ENCODE assay signal across 1 cellular context in genomic region chr19:18385675-18386542, GRCh38.
A peak's percentile ranks its signal among the peaks of the same experiment; 100 is the strongest.
TF ChIP-seq lines count a peak whose summit lies in the region.

GDF15 (plus strand) TSS chr19:18386158; CDS start chr19:18386190, 32 bp downstream.

TF ChIP-seq in K562, 482 proteins besides CTCF, POLR2A, EP300 and RAD21 (continued from another document and continues in another):
- peak; percentile 68; the same call in 1 of the 2 replicates for TF ChIP-seq BACH1 (tag; IDR thresholded peaks at IDR 0.05)
- TF ChIP-seq ZBED1 (IDR thresholded peaks at IDR 0.05) = peak; percentile 91; the same call in 1 of the 2 replicates
- no peak for TF ChIP-seq CCAR2 (IDR thresholded peaks at IDR 0.05; ENCODE audit: low read depth, low read length)
- TF ChIP-seq ATF7 (IDR thresholded peaks at IDR 0.05) = peak; percentile 84
- no peak for TF ChIP-seq NFIX (CRISPR knock-in tag; IDR thresholded peaks at IDR 0.05; ENCODE audit: low read depth)
- TF ChIP-seq CHCHD3 (CRISPR knock-in tag; IDR thresholded peaks at IDR 0.05) = 0 out of 2 replicates have a peak, but pooled peaks have one; percentile 61
- TF ChIP-seq BRCA1 (IDR thresholded peaks at IDR 0.05) = no peak
- no peak for TF ChIP-seq BRCA1 (CRISPR knock-in tag; IDR thresholded peaks at IDR 0.05)
- peak; percentile 87 for TF ChIP-seq XRCC5 (IDR thresholded peaks at IDR 0.05; ENCODE audit: low read depth, low read length)
- TF ChIP-seq E2F1 (CRISPR knock-in tag; IDR thresholded peaks at IDR 0.05) = peak; percentile 93
- TF ChIP-seq MLX (CRISPR knock-in tag; conservative IDR thresholded peaks at IDR 0.05) = peak in 1 of 2 experiments; percentile 72; a peak in 1 of 4 replicates
- peak; percentile 24; the same call in 1 of the 2 replicates for TF ChIP-seq NFRKB (IDR thresholded peaks at IDR 0.05; ENCODE audit: low read depth)
- 0 out of 2 replicates have a peak, but pooled peaks have one; percentile 17 for TF ChIP-seq TEAD2 (tag; IDR thresholded peaks at IDR 0.05)
- TF ChIP-seq NR4A1 (CRISPR knock-in tag; IDR thresholded peaks at IDR 0.05) = no peak
- no peak for TF ChIP-seq NR4A1 (tag; IDR thresholded peaks at IDR 0.05)
- TF ChIP-seq MAFG (tag; conservative IDR thresholded peaks at IDR 0.05) = no peak
- TF ChIP-seq ZMIZ1 (IDR thresholded peaks at IDR 0.05; ENCODE audit: low read depth in 2 of 2, low read length in 2 of 2) = peak in 1 of 2 experiments; percentile 93; a peak in 2 of 4 replicates
- peak in 1 of 2 experiments; percentile 79; a peak in 2 of 4 replicates for TF ChIP-seq BCLAF1 (IDR thresholded peaks at IDR 0.05; ENCODE audit: borderline replicate concordance in 1 of 2, control insufficient read depth in 1 of 2, low read depth in 2 of 2, low read length in 1 of 2)
- peak; percentile 93 for TF ChIP-seq MYC (IDR thresholded peaks at IDR 0.05; ENCODE audit: low read depth, low read length)
- no peak for TF ChIP-seq MYC (CRISPR knock-in tag; IDR thresholded peaks at IDR 0.05; ENCODE audit: borderline replicate concordance, low read depth)
- TF ChIP-seq KDM1A (IDR thresholded peaks at IDR 0.05) = peak in 1 of 2 experiments; percentile 60; a peak in 2 of 4 replicates
- no peak; the same call in 1 of the 2 replicates for TF ChIP-seq DDX20 (tag; IDR thresholded peaks at IDR 0.05; ENCODE audit: low read depth)
- peak; percentile 72 for TF ChIP-seq CREM (IDR thresholded peaks at IDR 0.05; ENCODE audit: low read depth)
- no peak for TF ChIP-seq BCL6 (CRISPR knock-in tag; IDR thresholded peaks at IDR 0.05)
- TF ChIP-seq EP400 (IDR thresholded peaks at IDR 0.05) = peak; percentile 67; the same call in 1 of the 2 replicates
- TF ChIP-seq SIX5 (IDR thresholded peaks at IDR 0.05; ENCODE audit: borderline replicate concordance in 1 of 2, insufficient read depth in 1 of 2, low read depth in 1 of 2, low read length in 2 of 2) = no peak
- peak; percentile 46; the same call in 1 of the 2 replicates for TF ChIP-seq E2F4 (CRISPR knock-in tag; IDR thresholded peaks at IDR 0.05; ENCODE audit: low read depth)
- TF ChIP-seq MEF2D (tag; conservative IDR thresholded peaks at IDR 0.05; ENCODE audit: low read depth) = 0 out of 2 replicates have a peak, but pooled peaks have one; percentile 2
- TF ChIP-seq CTCFL (IDR thresholded peaks at IDR 0.05; ENCODE audit: borderline replicate concordance, insufficient read depth, low read depth, low read length, poor library complexity, severe bottlenecking) = peak; percentile 91
- TF ChIP-seq MYNN (IDR thresholded peaks at IDR 0.05) = peak; percentile 82
- no peak for TF ChIP-seq MYNN (CRISPR knock-in tag; IDR thresholded peaks at IDR 0.05)
- TF ChIP-seq SMARCA5 (IDR thresholded peaks at IDR 0.05) = peak; percentile 86; the same call in 1 of the 2 replicates
- TF ChIP-seq PKNOX1 (IDR thresholded peaks at IDR 0.05) = peak; percentile 29
- no peak for TF ChIP-seq IRF1 (CRISPR knock-in tag; IDR thresholded peaks at IDR 0.05; ENCODE audit: borderline replicate concordance)
- peak; percentile 75; the same call in 1 of the 2 replicates for TF ChIP-seq TCF7 (IDR thresholded peaks at IDR 0.05; ENCODE audit: borderline replicate concordance)
- no peak for TF ChIP-seq ZBTB26 (CRISPR knock-in tag; IDR thresholded peaks at IDR 0.05)
- no peak for TF ChIP-seq ZNF280B (CRISPR knock-in tag; IDR thresholded peaks at IDR 0.05)
- TF ChIP-seq ETS1 (conservative IDR thresholded peaks at IDR 0.05; ENCODE audit: control insufficient read depth, low read depth, low read length) = peak; percentile 78
- TF ChIP-seq UBTF (IDR thresholded peaks at IDR 0.05; ENCODE audit: borderline replicate concordance in 1 of 2, low read depth in 2 of 2, low read length in 2 of 2) = peak; percentile 83 to 97
